In genomic region chr17:17298108-17298507, GRCh38 we compare ENCODE assay signal across 26 cellular contexts. TPM values are rescaled to one million over a fixed set of nuclear protein-coding genes. Genes with fewer than 3 reads are reported as not detected.
DNase-seq lines count a peak whose midpoint lies in the region; ATAC-seq and TF ChIP-seq lines count a peak whose summit lies in the region.
"Had no signal": no experiment of that assay in that cellular context is flagged by ENCODE, and none has a peak within 500 bp of the region (broad histone marks: within the 10 kb centered on the region; RNA-seq: fewer than 3 reads in every experiment).

No MANE protein-coding gene starts in this region.

- H3K36me3 ChIP-seq in smooth muscle cell (ENCODE audit: low read depth): no peaks in the 10 kb centered on the region
- H3K36me3 ChIP-seq: breast epithelium, SJSA1 had no signal

- ATAC-seq in activated naive CD8-positive, alpha-beta T cell treated with anti-CD3 and anti-CD28 coated beads, Interleukin-2, amount 50 U/mL, for 24 hours: peak; percentile 27
- ATAC-seq: mucosa of descending colon; natural killer cell treated with Interleukin-12 subunit alpha and Interleukin-12 subunit beta and Interleukin-15 and Interleukin-18, amount 100 ng/mL, for 72 hours had no signal

- TF ChIP-seq CTCF in fibroblast of mammary gland (conservative IDR thresholded peaks at IDR 0.05; ENCODE audit: control insufficient read depth, insufficient read depth, low read depth, low read length): no peak
- no peak for TF ChIP-seq CTCF in smooth muscle cell (IDR thresholded peaks at IDR 0.05; ENCODE audit: borderline replicate concordance, insufficient read depth, poor library complexity, severe bottlenecking)

- no peak for DNase-seq in activated naive CD8-positive, alpha-beta T cell treated with anti-CD3 and anti-CD28 coated beads, Interleukin-2, amount 50 U/mL, for 24 hours
- DNase-seq in activated naive CD8-positive, alpha-beta T cell treated with anti-CD3 and anti-CD28 coated beads for 36 hours: no peak
- peak; percentile 72 for DNase-seq in LHCN-M2 (ENCODE audit: low read depth)
- peak; percentile 62 for DNase-seq in fibroblast of mammary gland (ENCODE audit: low read depth)
- peak; percentile 45 for DNase-seq in stromal cell of bone marrow (ENCODE audit: low read depth)
- no peak for DNase-seq in smooth muscle cell (lab: John Stamatoyannopoulos, UW; ENCODE audit: unreplicated experiment)
- DNase-seq in immature natural killer cell: no peak
- DNase-seq in SW480 (ENCODE audit: low spot score): no peak
- DNase-seq: activated CD4-positive, CD25-positive, alpha-beta regulatory T cell; activated naive CD4-positive, alpha-beta T cell; C1 segment of cervical spinal cord; Caco-2; DMS79; foreskin melanocyte; mucosa of descending colon; NCI-H1105 treated with DMSO at 0.1 percent for 48 hours; NCI-H2029; NCI-H526 treated with DMSO at 0.1 percent for 48 hours; stimulated activated CD4-positive, alpha-beta T cell treated with anti-CD3 and anti-CD28 coated beads, Interleukin-1b, Interleukin-23, amount 100 ng/mL, for 48 hours; stimulated activated CD8-positive, alpha-beta memory T cell treated with anti-CD3 and anti-CD28 coated beads, Interleukin-4, amount 100 ng/mL, for 48 hours; substantia nigra; T-helper 1 cell had no signal

- no peaks in the 10 kb centered on the region for H3F3A ChIP-seq in smooth muscle cell (ENCODE audit: low read depth)

- no peak overlapping the region for H3K9ac ChIP-seq in smooth muscle cell (ENCODE audit: low read depth)

- no peaks in the 10 kb centered on the region for H3K36me3 Mint-ChIP-seq in activated naive CD8-positive, alpha-beta T cell treated with anti-CD3 and anti-CD28 coated beads, Interleukin-2, amount 50 U/mL, for 24 hours (ENCODE audit: low read depth)
- H3K36me3 Mint-ChIP-seq in activated naive CD8-positive, alpha-beta T cell treated with anti-CD3 and anti-CD28 coated beads for 36 hours: no peaks in the 10 kb centered on the region
- no peaks in the 10 kb centered on the region for H3K36me3 Mint-ChIP-seq in immature natural killer cell
- H3K36me3 Mint-ChIP-seq: natural killer cell treated with Interleukin-12 subunit alpha and Interleukin-12 subunit beta and Interleukin-15 and Interleukin-18, amount 100 ng/mL, for 72 hours had no signal

- no peak overlapping the region for H3K27ac Mint-ChIP-seq in activated naive CD8-positive, alpha-beta T cell treated with anti-CD3 and anti-CD28 coated beads, Interleukin-2, amount 50 U/mL, for 24 hours
- no peak overlapping the region for H3K27ac Mint-ChIP-seq in activated naive CD8-positive, alpha-beta T cell treated with anti-CD3 and anti-CD28 coated beads for 36 hours
- H3K27ac Mint-ChIP-seq in immature natural killer cell: no peak overlapping the region
- H3K27ac Mint-ChIP-seq: natural killer cell treated with Interleukin-12 subunit alpha and Interleukin-12 subunit beta and Interleukin-15 and Interleukin-18, amount 100 ng/mL, for 72 hours had no signal

- H3K79me2 ChIP-seq in smooth muscle cell (ENCODE audit: low read depth): no peaks in the 10 kb centered on the region

- no peak overlapping the region for H2AFZ ChIP-seq in smooth muscle cell (ENCODE audit: low read depth)

- no peaks in the 10 kb centered on the region for H4K20me1 ChIP-seq in smooth muscle cell (ENCODE audit: low read depth)

- no peaks in the 10 kb centered on the region for H3K9me3 Mint-ChIP-seq in activated naive CD8-positive, alpha-beta T cell treated with anti-CD3 and anti-CD28 coated beads, Interleukin-2, amount 50 U/mL, for 24 hours
- H3K9me3 Mint-ChIP-seq in activated naive CD8-positive, alpha-beta T cell treated with anti-CD3 and anti-CD28 coated beads for 36 hours: no peaks in the 10 kb centered on the region
- no peaks in the 10 kb centered on the region for H3K9me3 Mint-ChIP-seq in immature natural killer cell
- H3K9me3 Mint-ChIP-seq: natural killer cell treated with Interleukin-12 subunit alpha and Interleukin-12 subunit beta and Interleukin-15 and Interleukin-18, amount 100 ng/mL, for 72 hours had no signal

- peaks cover 5% of the 10 kb centered on the region for H3K27me3 Mint-ChIP-seq in activated naive CD8-positive, alpha-beta T cell treated with anti-CD3 and anti-CD28 coated beads, Interleukin-2, amount 50 U/mL, for 24 hours
- no peaks in the 10 kb centered on the region for H3K27me3 Mint-ChIP-seq in activated naive CD8-positive, alpha-beta T cell treated with anti-CD3 and anti-CD28 coated beads for 36 hours
- peaks cover 2 to 8% (median 5%) of the 10 kb centered on the region in 3 donors for H3K27me3 Mint-ChIP-seq in immature natural killer cell (ENCODE audit: low read depth in 3 of 3)

- H3K27ac ChIP-seq in smooth muscle cell (ENCODE audit: low read depth): no peak overlapping the region
- H3K27ac ChIP-seq: breast epithelium, SJSA1, skin epidermis had no signal

- no peak overlapping the region for H3K4me2 ChIP-seq in smooth muscle cell

- H3K4me3 Mint-ChIP-seq in activated naive CD8-positive, alpha-beta T cell treated with anti-CD3 and anti-CD28 coated beads, Interleukin-2, amount 50 U/mL, for 24 hours: no peak overlapping the region
- no peak overlapping the region for H3K4me3 Mint-ChIP-seq in activated naive CD8-positive, alpha-beta T cell treated with anti-CD3 and anti-CD28 coated beads for 36 hours
- H3K4me3 Mint-ChIP-seq in immature natural killer cell: no peak overlapping the region
- H3K4me3 Mint-ChIP-seq: natural killer cell treated with Interleukin-12 subunit alpha and Interleukin-12 subunit beta and Interleukin-15 and Interleukin-18, amount 100 ng/mL, for 72 hours had no signal

- H3K27me3 ChIP-seq in smooth muscle cell (ENCODE audit: low read depth): no peaks in the 10 kb centered on the region
- H3K27me3 ChIP-seq: breast epithelium, SJSA1 had no signal

- 72% methylated on average over 3 of the region's 3 CpGs for WGBS in smooth muscle cell (ENCODE audit: low lambda C conversion rate)

- H3K9me3 ChIP-seq in smooth muscle cell (replicated peaks; ENCODE audit: low read depth): no peaks in the 10 kb centered on the region
- H3K9me3 ChIP-seq: breast epithelium, Caco-2, mucosa of descending colon, SJSA1 had no signal

- peaks cover 29% of the 10 kb centered on the region for H3K4me1 Mint-ChIP-seq in activated naive CD8-positive, alpha-beta T cell treated with anti-CD3 and anti-CD28 coated beads, Interleukin-2, amount 50 U/mL, for 24 hours
- peaks cover 26% of the 10 kb centered on the region for H3K4me1 Mint-ChIP-seq in activated naive CD8-positive, alpha-beta T cell treated with anti-CD3 and anti-CD28 coated beads for 36 hours
- peaks cover 6 to 13% of the 10 kb centered on the region in 2 donors for H3K4me1 Mint-ChIP-seq in immature natural killer cell

- no peaks in the 10 kb centered on the region for H3K4me1 ChIP-seq in smooth muscle cell (ENCODE audit: low read depth)
- H3K4me1 ChIP-seq: breast epithelium, Caco-2 had no signal

- H3K4me3 ChIP-seq in fibroblast of mammary gland (ENCODE audit: control insufficient read depth, low read depth, low read length) (no peak overlapping the region), smooth muscle cell (no peak overlapping the region)
- H3K4me3 ChIP-seq: breast epithelium, mucosa of descending colon, SJSA1, skin epidermis had no signal

RNA-seq across cellular contexts. Expression of gene NT5M, which starts 5.1 kb away (rescaled TPM):
- total RNA-seq in activated naive CD8-positive, alpha-beta T cell treated with anti-CD3 and anti-CD28 coated beads for 36 hours: 1 to 10 TPM; 6.1 to 6.5 TPM
- total RNA-seq in LHCN-M2 (2014; rRNA removed): 4.5 and 5.5 TPM in 2 replicates
- polyA plus RNA-seq in LHCN-M2 (2012): 1.9 TPM
- 2.5 and 4.5 TPM in 2 replicates for total RNA-seq in smooth muscle cell
- 6.1 and 7.5 TPM in 2 replicates for polyA plus RNA-seq in smooth muscle cell
- polyA plus RNA-seq in immature natural killer cell: 1 to 10 TPM; 3.2 to 4.6 (median 3.3) TPM

RNA-seq across cellular contexts. Expression of gene COPS3, which starts 17.1 kb away (rescaled TPM):
- total RNA-seq in activated naive CD8-positive, alpha-beta T cell treated with anti-CD3 and anti-CD28 coated beads for 36 hours: 100 to 1,000 TPM; 133 to 141 TPM
- total RNA-seq in LHCN-M2 (2014; rRNA removed) (109 and 117 TPM in 2 replicates), smooth muscle cell (77.0 and 107 TPM in 2 replicates)
- 66.2 TPM for polyA plus RNA-seq in LHCN-M2 (2012)
- polyA plus RNA-seq in smooth muscle cell (68.3 and 76.4 TPM in 2 replicates), immature natural killer cell (100 to 1,000 TPM in 1 of 3 donors, 10 to 100 TPM in 2; 93.7 to 120 (median 95.9) TPM)

Comparison
In these comparisons a context has a peak if more than half of its experiments do, and no peak if none do; other contexts are left out.
1. DNase-seq: peak in LHCN-M2 (single experiment), fibroblast of mammary gland (single experiment) and stromal cell of bone marrow (single experiment); none in activated naive CD8-positive, alpha-beta T cell treated with anti-CD3 and anti-CD28 coated beads, Interleukin-2, amount 50 U/mL, for 24 hours (single experiment), activated naive CD8-positive, alpha-beta T cell treated with anti-CD3 and anti-CD28 coated beads for 36 hours (single experiment), smooth muscle cell (single experiment), immature natural killer cell (0 of 3) and SW480 (single experiment).